7 cellular contexts compared by ENCODE assay signal in genomic region chr2:96260404-96261260, GRCh38. TPM values are rescaled to one million over a fixed set of nuclear protein-coding genes. Genes with fewer than 3 reads are reported as not detected.
DNase-seq lines count a peak whose midpoint lies in the region; ATAC-seq and TF ChIP-seq lines count a peak whose summit lies in the region.

No MANE protein-coding gene starts in this region.

- peak; percentile 27 to 64 (median 63) for TF ChIP-seq POLR2A in body of pancreas (IDR thresholded peaks at IDR 0.05)

- H3F3A ChIP-seq in smooth muscle cell (ENCODE audit: low read depth), result peaks cover 16% of the 10 kb centered on the region

- no peaks in the 10 kb centered on the region for H3K27me3 ChIP-seq in body of pancreas
- no peaks in the 10 kb centered on the region for H3K27me3 ChIP-seq in smooth muscle cell (ENCODE audit: low read depth)

- TF ChIP-seq CTCF in body of pancreas (IDR thresholded peaks at IDR 0.05) (peak in 6 of 7 experiments; percentile 13 to 52 (median 40)), smooth muscle cell (IDR thresholded peaks at IDR 0.05; ENCODE audit: borderline replicate concordance, insufficient read depth, poor library complexity, severe bottlenecking) (peak; percentile 23)

- WGBS in body of pancreas, 2 donors, result 23 to 32% methylated on average over 9 of the region's 9 CpGs
- WGBS in smooth muscle cell (ENCODE audit: low lambda C conversion rate), result 43% methylated on average over 9 of the region's 9 CpGs

- H3K4me2 ChIP-seq in smooth muscle cell, result peak overlapping the region; percentile 59

- DNase-seq in GM03348 (ENCODE audit: low spot score) (peak; percentile 89), HT-29 (ENCODE audit: low spot score) (peak; percentile 90), RPMI7951 (ENCODE audit: low read depth) (peak; percentile 96), body of pancreas (peak; percentile 81 to 95 (median 88)), iPS-NIHi7 (ENCODE audit: extremely low spot score) (peak; percentile 83), smooth muscle cell (lab: John Stamatoyannopoulos, UW; ENCODE audit: unreplicated experiment) (no peak), NK-92 (lab: John Stamatoyannopoulos, UW; ENCODE audit: unreplicated experiment) (no peak)

- H3K9ac ChIP-seq in smooth muscle cell (ENCODE audit: low read depth), result no peak overlapping the region

- H3K4me3 ChIP-seq in body of pancreas, result no peak overlapping the region
- no peak overlapping the region for H3K4me3 ChIP-seq in smooth muscle cell

- intact Hi-C loops in body of pancreas (cut with DNase I), result no loop called here

- peak; percentile 88 for ATAC-seq in body of pancreas

- peak overlapping the region; percentile 85 to 93 (median 90) for H3K27ac ChIP-seq in body of pancreas
- peak overlapping the region; percentile 83 for H3K27ac ChIP-seq in smooth muscle cell (ENCODE audit: low read depth)

- H4K20me1 ChIP-seq in smooth muscle cell (ENCODE audit: low read depth), result peaks cover 73% of the 10 kb centered on the region

- H3K4me1 ChIP-seq in body of pancreas, result peaks cover 73% of the 10 kb centered on the region
- peaks cover 10% of the 10 kb centered on the region for H3K4me1 ChIP-seq in smooth muscle cell (ENCODE audit: low read depth)

- H3K36me3 ChIP-seq in body of pancreas (replicated peaks in 1 of 2; ENCODE audit: insufficient read depth in 1 of 2, low read depth in 2 of 2) (peaks cover 0 to 2% of the 10 kb centered on the region in 2 donors), smooth muscle cell (ENCODE audit: low read depth) (no peaks in the 10 kb centered on the region)

- H2AFZ ChIP-seq in smooth muscle cell (ENCODE audit: low read depth), result no peak overlapping the region

- peaks cover 81% of the 10 kb centered on the region for H3K79me2 ChIP-seq in smooth muscle cell (ENCODE audit: low read depth)

- H3K9me3 ChIP-seq in body of pancreas (no peaks in the 10 kb centered on the region), smooth muscle cell (replicated peaks; ENCODE audit: low read depth) (no peaks in the 10 kb centered on the region)

RNA-seq across cellular contexts. Expression of gene TMEM127, which starts 5.2 kb away (rescaled TPM):
- 26.2 and 33.1 TPM in 2 replicates for total RNA-seq in HT-29 (2014; rRNA removed; shearing (Covaris generic))
- total RNA-seq in RPMI7951 (2014; rRNA removed; shearing (Covaris generic)), result 21.3 and 23.5 TPM in 2 replicates
- total RNA-seq in body of pancreas (10 to 100 TPM; 22.1 to 33.5 TPM), smooth muscle cell (18.7 and 21.9 TPM in 2 replicates)
- 20.5 and 31.8 TPM in 2 replicates for polyA plus RNA-seq in smooth muscle cell

RNA-seq across cellular contexts. Expression of gene CIAO1, which starts 5.4 kb away (rescaled TPM):
- total RNA-seq in HT-29 (2014; rRNA removed; shearing (Covaris generic)), result 169 and 197 TPM in 2 replicates
- total RNA-seq in RPMI7951 (2014; rRNA removed; shearing (Covaris generic)), result 116 and 147 TPM in 2 replicates
- 10 to 100 TPM; 58.1 to 92.0 TPM for total RNA-seq in body of pancreas
- 48.6 and 59.8 TPM in 2 replicates for total RNA-seq in smooth muscle cell
- polyA plus RNA-seq in smooth muscle cell, result 56.2 and 56.4 TPM in 2 replicates

RNA-seq across cellular contexts. Expression of gene SNRNP200, which starts 44.7 kb away (rescaled TPM):
- 82.2 and 86.3 TPM in 2 replicates for total RNA-seq in HT-29 (2014; rRNA removed; shearing (Covaris generic))
- 46.1 and 49.3 TPM in 2 replicates for total RNA-seq in RPMI7951 (2014; rRNA removed; shearing (Covaris generic))
- total RNA-seq in body of pancreas, result 100 to 1,000 TPM in 1 of 2 donors, 10 to 100 TPM in 1; 58.1 to 110 TPM
- 49.1 and 49.5 TPM in 2 replicates for total RNA-seq in smooth muscle cell
- 54.1 and 57.6 TPM in 2 replicates for polyA plus RNA-seq in smooth muscle cell

RNA-seq across cellular contexts. Expression of gene STARD7, which starts 52.0 kb away (rescaled TPM):
- total RNA-seq in HT-29 (2014; rRNA removed; shearing (Covaris generic)), result 133 and 166 TPM in 2 replicates
- total RNA-seq in RPMI7951 (2014; rRNA removed; shearing (Covaris generic)), result 131 and 142 TPM in 2 replicates
- total RNA-seq in body of pancreas, result 10 to 100 TPM; 68.5 to 91.3 TPM
- 62.3 and 65.8 TPM in 2 replicates for total RNA-seq in smooth muscle cell
- 51.0 and 64.4 TPM in 2 replicates for polyA plus RNA-seq in smooth muscle cell

Comparison
In these comparisons a context has a peak if more than half of its experiments do, and no peak if none do; other contexts are left out.
1. DNase-seq: peak in GM03348 (single experiment), HT-29 (single experiment), RPMI7951 (single experiment), body of pancreas (4 of 4) and iPS-NIHi7 (single experiment); none in smooth muscle cell (single experiment) and NK-92 (single experiment).